Comparison of ENCODE assay signal across 11 cellular contexts in genomic region chr1:185244015-185244747, GRCh38.
DNase-seq lines count a peak whose midpoint lies in the region; ATAC-seq, FAIRE-seq and TF ChIP-seq lines count a peak whose summit lies in the region.
"Had no signal": no experiment of that assay in that cellular context is flagged by ENCODE, and none has a peak within 500 bp of the region (broad histone marks: within the 10 kb centered on the region; RNA-seq: fewer than 3 reads in every experiment).

No MANE protein-coding gene starts in this region.

- H4K20me1 ChIP-seq in H9 (ENCODE audit: control insufficient read depth, insufficient read depth, insufficient read length), result no peaks in the 10 kb centered on the region

- no peak overlapping the region for H2BK5ac ChIP-seq in H9 (ENCODE audit: insufficient read length, low read length)

- H3K4me1 ChIP-seq in H9 (ENCODE audit: insufficient read depth, low read length) (no peaks in the 10 kb centered on the region; the same call in 1 of the 2 replicates), pancreas (no peaks in the 10 kb centered on the region)

- H3K4me2 ChIP-seq in H9 (ENCODE audit: insufficient read depth, insufficient read length, low read length), result no peak overlapping the region

- no peak overlapping the region for H2BK120ac ChIP-seq in H9 (ENCODE audit: low read depth, low read length, poor library complexity, severe bottlenecking)

- H3K79me2 ChIP-seq in H9 (ENCODE audit: insufficient read depth, low read length), result no peaks in the 10 kb centered on the region

- no peak overlapping the region for H3K27ac Mint-ChIP-seq in activated CD8-positive, alpha-beta T cell treated with anti-CD3 and anti-CD28 coated beads for 36 hours
- H3K27ac Mint-ChIP-seq in H9, result no peak overlapping the region
- H3K27ac Mint-ChIP-seq: brain had no signal

- no peaks in the 10 kb centered on the region for H3K36me3 Mint-ChIP-seq in activated CD8-positive, alpha-beta T cell treated with anti-CD3 and anti-CD28 coated beads for 36 hours (ENCODE audit: low read depth)
- H3K36me3 Mint-ChIP-seq in H9 (ENCODE audit: insufficient read depth in 1 of 3, low read depth in 3 of 3), result no peaks in the 10 kb centered on the region
- H3K36me3 Mint-ChIP-seq: brain had no signal

- H3K9me3 ChIP-seq in H9 (ENCODE audit: control insufficient read depth, low read depth, low read length), result no peaks in the 10 kb centered on the region
- no peaks in the 10 kb centered on the region for H3K9me3 ChIP-seq in pancreas

- peak; percentile 95 for ATAC-seq in activated CD8-positive, alpha-beta T cell treated with anti-CD3 and anti-CD28 coated beads for 36 hours
- ATAC-seq in pancreas, result no peak
- ATAC-seq in GM18511 (IDR thresholded peaks at IDR 0.05; ENCODE audit: unreplicated experiment), result no peak

- H3K9me3 Mint-ChIP-seq in activated CD8-positive, alpha-beta T cell treated with anti-CD3 and anti-CD28 coated beads for 36 hours, result no peaks in the 10 kb centered on the region
- no peaks in the 10 kb centered on the region for H3K9me3 Mint-ChIP-seq in H9

- FAIRE-seq in pancreas (lab: Jason Lieb, UNC), result no peak

- no peak overlapping the region for H3K9ac ChIP-seq in H9 (ENCODE audit: extremely low read depth, insufficient read length, low read length)

- H2AK5ac ChIP-seq in H9 (ENCODE audit: insufficient read length, low read length), result no peak overlapping the region

- H2BK15ac ChIP-seq in H9 (ENCODE audit: low read depth, low read length), result no peak overlapping the region

- H3K4me3 Mint-ChIP-seq in activated CD8-positive, alpha-beta T cell treated with anti-CD3 and anti-CD28 coated beads for 36 hours, result no peak overlapping the region
- H3K4me3 Mint-ChIP-seq in H9, result no peak overlapping the region
- H3K4me3 Mint-ChIP-seq: brain had no signal

- DNase-seq in HPDE6-E6E7 (ENCODE audit: extremely low spot score) (peak; percentile 21), fibroblast of peridontal ligament (ENCODE audit: extremely low read depth) (peak; percentile 62), coronary artery (ENCODE audit: low spot score) (no peak), H9 (no peak), pancreas (no peak)
- peak; percentile 78 for DNase-seq in activated CD8-positive, alpha-beta T cell treated with anti-CD3 and anti-CD28 coated beads for 36 hours
- peak; percentile 49 for DNase-seq in stimulated activated CD8-positive, alpha-beta memory T cell treated with anti-CD3 and anti-CD28 coated beads, Interleukin-12 subunit alpha, Interleukin-12 subunit beta, amount 100 ng/mL, for 4 hours (ENCODE audit: low read depth)
- DNase-seq: NCI-H82 had no signal

- no peak overlapping the region for H4K5ac ChIP-seq in H9 (ENCODE audit: insufficient read length, low read depth, low read length)

- no peak for TF ChIP-seq CTCF in activated CD8-positive, alpha-beta T cell treated with anti-CD3 and anti-CD28 coated beads for 36 hours (IDR thresholded peaks at IDR 0.05)
- TF ChIP-seq CTCF in coronary artery (IDR thresholded peaks at IDR 0.05) (no peak), H9 (conservative IDR thresholded peaks at IDR 0.05) (no peak), pancreas (IDR thresholded peaks at IDR 0.05) (no peak)

- H3K56ac ChIP-seq in H9 (ENCODE audit: insufficient read length, low read depth, low read length), result no peak overlapping the region

- no peak overlapping the region for H3K4ac ChIP-seq in H9 (ENCODE audit: low read depth, low read length)

- no peaks in the 10 kb centered on the region for H3K79me1 ChIP-seq in H9 (ENCODE audit: insufficient read depth, low read depth, low read length, poor library complexity, severe bottlenecking)

- H4K91ac ChIP-seq in H9 (ENCODE audit: insufficient read length, low read depth, low read length), result no peak overlapping the region

- H3K27me3 Mint-ChIP-seq in activated CD8-positive, alpha-beta T cell treated with anti-CD3 and anti-CD28 coated beads for 36 hours, result no peaks in the 10 kb centered on the region
- no peaks in the 10 kb centered on the region for H3K27me3 Mint-ChIP-seq in H9 (ENCODE audit: low read depth)
- H3K27me3 Mint-ChIP-seq: brain had no signal

- no peaks in the 10 kb centered on the region for H3K36me3 ChIP-seq in pancreas

- CTCF ChIA-PET in activated CD8-positive, alpha-beta T cell treated with anti-CD3 and anti-CD28 coated beads for 36 hours (lab: Charles Lee), result interaction anchor here (0.8 kb wide), 1 partner anchor 27 kb away, joined by 3 read pairs; no protein-coding TSS in a partner anchor

- no peaks in the 10 kb centered on the region for H3K27me3 ChIP-seq in H9 (ENCODE audit: insufficient read depth, low read length)
- H3K27me3 ChIP-seq in pancreas, result no peaks in the 10 kb centered on the region

- H3K18ac ChIP-seq in H9 (ENCODE audit: insufficient read length, low read depth, low read length), result no peak overlapping the region

- intact Hi-C loops in activated CD8-positive, alpha-beta T cell treated with anti-CD3 and anti-CD28 coated beads for 36 hours (cut with micrococcal nuclease), result no loop called here
- intact Hi-C loops in pancreas (cut with DNase I), result no loop called here

- no peak overlapping the region for H3K23ac ChIP-seq in H9 (ENCODE audit: insufficient read length, low read depth, low read length)

- no peaks in the 10 kb centered on the region for H3K23me2 ChIP-seq in H9 (ENCODE audit: insufficient read length, low read depth, low read length, poor library complexity, severe bottlenecking)

- no peak overlapping the region for H2BK20ac ChIP-seq in H9 (ENCODE audit: low read depth, low read length, poor library complexity, severe bottlenecking)

- no peak overlapping the region for H4K8ac ChIP-seq in H9 (replicated peaks; ENCODE audit: insufficient read length, low read depth, low read length)

- H3K27ac ChIP-seq in coronary artery, result no peak overlapping the region
- H3K27ac ChIP-seq in H9 (ENCODE audit: insufficient read length, low read depth, low read length), result no peak overlapping the region
- H3K27ac ChIP-seq in pancreas, result no peak overlapping the region

- H3K4me3 ChIP-seq in coronary artery (no peak overlapping the region), pancreas (no peak overlapping the region)
- H3K4me3 ChIP-seq: lung had no signal

- POLR2A ChIA-PET in activated CD8-positive, alpha-beta T cell treated with anti-CD3 and anti-CD28 coated beads for 36 hours (lab: Charles Lee), result interaction anchor here (0.9 to 1.1 kb wide), 2 partner anchors 33 to 72 kb away, joined by 3 to 4 read pairs; no protein-coding TSS in a partner anchor

- H3T11ph ChIP-seq in H9 (ENCODE audit: low read length), result no peak overlapping the region

- no CpG with 5 or more reads among the region's 3 CpGs for WGBS in H9 (ENCODE audit: extremely low coverage, insufficient read length, low lambda C conversion rate)
- 90 to 96% methylated on average over 3 of the region's 3 CpGs for WGBS in pancreas, 2 donors

- no peak overlapping the region for H3K14ac ChIP-seq in H9 (ENCODE audit: insufficient read depth, low read length)

- no peak overlapping the region for H2AFZ ChIP-seq in H9 (ENCODE audit: low read length)

- H2BK12ac ChIP-seq in H9 (ENCODE audit: insufficient read length, low read depth, low read length), result no peak overlapping the region

- peaks cover 26% of the 10 kb centered on the region for H3K4me1 Mint-ChIP-seq in activated CD8-positive, alpha-beta T cell treated with anti-CD3 and anti-CD28 coated beads for 36 hours (ENCODE audit: low read depth)
- peaks cover 4 to 5% of the 10 kb centered on the region in 2 experiments for H3K4me1 Mint-ChIP-seq in H9
- H3K4me1 Mint-ChIP-seq: brain had no signal

Comparison
In these comparisons a context has a peak if more than half of its experiments do, and no peak if none do; other contexts are left out.
1. DNase-seq: peak in HPDE6-E6E7 (single experiment), activated CD8-positive, alpha-beta T cell treated with anti-CD3 and anti-CD28 coated beads for 36 hours (single experiment), fibroblast of peridontal ligament (single experiment) and stimulated activated CD8-positive, alpha-beta memory T cell treated with anti-CD3 and anti-CD28 coated beads, Interleukin-12 subunit alpha, Interleukin-12 subunit beta, amount 100 ng/mL, for 4 hours (single experiment); none in coronary artery (single experiment), H9 (single experiment) and pancreas (0 of 6).